In the genomic region with DNA sequence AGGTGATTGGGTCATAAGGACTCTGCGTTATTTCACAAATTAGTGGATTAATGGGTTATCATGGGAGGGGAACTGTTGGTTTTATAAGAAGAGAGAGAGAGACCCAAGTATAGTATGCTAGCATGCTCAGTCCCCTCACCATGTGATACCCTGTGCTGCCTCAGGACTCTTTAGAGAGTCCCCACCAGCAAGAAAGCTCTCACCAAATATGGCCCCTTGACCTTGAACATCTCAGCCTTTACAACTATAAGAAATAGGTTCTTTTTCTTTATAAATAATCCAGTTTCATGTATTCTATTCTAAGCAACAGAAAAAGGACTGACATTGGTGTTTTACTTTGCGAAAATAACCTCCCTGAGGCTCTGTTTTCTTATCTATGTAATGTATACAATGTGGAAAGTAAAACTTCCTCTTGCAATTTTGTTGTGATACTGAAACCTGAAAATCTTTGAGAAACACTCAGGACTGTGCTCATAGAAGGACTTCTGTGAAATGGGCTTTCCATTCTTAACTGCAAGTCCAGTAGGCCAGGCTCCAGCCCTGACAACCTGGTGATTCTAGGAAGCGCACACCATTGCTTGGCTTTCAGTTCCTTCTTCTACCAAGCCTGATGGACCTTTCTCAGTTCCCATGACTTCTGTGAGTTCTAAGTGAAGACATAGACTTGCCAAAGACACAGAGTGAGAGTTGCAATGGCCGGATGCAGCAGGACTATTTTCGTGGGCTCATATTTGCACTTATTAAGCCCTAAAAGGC, we compare ENCODE assay signal across 1 cellular context.
TF ChIP-seq lines count a peak whose summit lies in the region.

No MANE protein-coding gene starts in this region.

TF ChIP-seq in GM12878, 131 proteins besides CTCF, POLR2A, EP300 and RAD21 (continued from another document):
- TF ChIP-seq IKZF1 (conservative IDR thresholded peaks at IDR 0.05) (peak; percentile 92), GATAD2B (conservative IDR thresholded peaks at IDR 0.05; ENCODE audit: low read depth) (0 out of 2 replicates have a peak, but pooled peaks have one; percentile 23), BCL3 (IDR thresholded peaks at IDR 0.05; ENCODE audit: borderline replicate concordance, insufficient read depth, low read depth, low read length, poor library complexity, severe bottlenecking) (peak; percentile 57), IRF4 (IDR thresholded peaks at IDR 0.05; ENCODE audit: low read depth, low read length) (peak; percentile 98), BCL11A (IDR thresholded peaks at IDR 0.05; ENCODE audit: low read depth, low read length) (peak; percentile 71), ZZZ3 (IDR thresholded peaks at IDR 0.05; ENCODE audit: control insufficient read depth, insufficient read length, low read depth) (no peak), SREBF2 (IDR thresholded peaks at IDR 0.05; ENCODE audit: low read length) (no peak), TCF12 (IDR thresholded peaks at IDR 0.05; ENCODE audit: low read depth, low read length) (0 out of 2 replicates have a peak, but pooled peaks have one; percentile 54), CREM (IDR thresholded peaks at IDR 0.05; ENCODE audit: low read depth) (peak; percentile 58), SP1 (IDR thresholded peaks at IDR 0.05; ENCODE audit: low read depth, low read length) (peak; percentile 23), STAT1 (conservative IDR thresholded peaks at IDR 0.05) (0 out of 2 replicates have a peak, but pooled peaks have one; percentile 51), KDM1A (IDR thresholded peaks at IDR 0.05; ENCODE audit: borderline replicate concordance) (no peak), PAX5 (IDR thresholded peaks at IDR 0.05; ENCODE audit: borderline replicate concordance, low read depth, low read length) (peak; percentile 88), ATF7 (IDR thresholded peaks at IDR 0.05; ENCODE audit: low read depth) (peak; percentile 58; the same call in 1 of the 2 replicates), SKIL (IDR thresholded peaks at IDR 0.05; ENCODE audit: low read depth, poor library complexity, severe bottlenecking) (peak; percentile 24), MYC (IDR thresholded peaks at IDR 0.05; ENCODE audit: insufficient read depth, insufficient read length, insufficient replicate concordance, low read length, severe bottlenecking) (no peak), IRF3 (IDR thresholded peaks at IDR 0.05) (no peak), SMAD1 (IDR thresholded peaks at IDR 0.05; ENCODE audit: low read depth, partially characterized antibody) (peak; percentile 46), CHD2 (IDR thresholded peaks at IDR 0.05; ENCODE audit: borderline replicate concordance, low read depth, low read length) (peak; percentile 22; the same call in 1 of the 2 replicates), NFYA (IDR thresholded peaks at IDR 0.05; ENCODE audit: borderline replicate concordance, low read depth, low read length) (no peak), NFXL1 (IDR thresholded peaks at IDR 0.05; ENCODE audit: borderline replicate concordance) (no peak), MEF2B (IDR thresholded peaks at IDR 0.05; ENCODE audit: partially characterized antibody, poor library complexity, severe bottlenecking) (peak; percentile 65), HSF1 (IDR thresholded peaks at IDR 0.05; ENCODE audit: low read depth, low read length) (no peak)
- TF ChIP-seq, protein P1, sequence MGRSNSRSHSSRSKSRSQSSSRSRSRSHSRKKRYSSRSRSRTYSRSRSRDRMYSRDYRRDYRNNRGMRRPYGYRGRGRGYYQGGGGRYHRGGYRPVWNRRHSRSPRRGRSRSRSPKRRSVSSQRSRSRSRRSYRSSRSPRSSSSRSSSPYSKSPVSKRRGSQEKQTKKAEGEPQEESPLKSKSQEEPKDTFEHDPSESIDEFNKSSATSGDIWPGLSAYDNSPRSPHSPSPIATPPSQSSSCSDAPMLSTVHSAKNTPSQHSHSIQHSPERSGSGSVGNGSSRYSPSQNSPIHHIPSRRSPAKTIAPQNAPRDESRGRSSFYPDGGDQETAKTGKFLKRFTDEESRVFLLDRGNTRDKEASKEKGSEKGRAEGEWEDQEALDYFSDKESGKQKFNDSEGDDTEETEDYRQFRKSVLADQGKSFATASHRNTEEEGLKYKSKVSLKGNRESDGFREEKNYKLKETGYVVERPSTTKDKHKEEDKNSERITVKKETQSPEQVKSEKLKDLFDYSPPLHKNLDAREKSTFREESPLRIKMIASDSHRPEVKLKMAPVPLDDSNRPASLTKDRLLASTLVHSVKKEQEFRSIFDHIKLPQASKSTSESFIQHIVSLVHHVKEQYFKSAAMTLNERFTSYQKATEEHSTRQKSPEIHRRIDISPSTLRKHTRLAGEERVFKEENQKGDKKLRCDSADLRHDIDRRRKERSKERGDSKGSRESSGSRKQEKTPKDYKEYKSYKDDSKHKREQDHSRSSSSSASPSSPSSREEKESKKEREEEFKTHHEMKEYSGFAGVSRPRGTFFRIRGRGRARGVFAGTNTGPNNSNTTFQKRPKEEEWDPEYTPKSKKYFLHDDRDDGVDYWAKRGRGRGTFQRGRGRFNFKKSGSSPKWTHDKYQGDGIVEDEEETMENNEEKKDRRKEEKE (IDR thresholded peaks at IDR 0.05): no peak
